In the genomic region with DNA sequence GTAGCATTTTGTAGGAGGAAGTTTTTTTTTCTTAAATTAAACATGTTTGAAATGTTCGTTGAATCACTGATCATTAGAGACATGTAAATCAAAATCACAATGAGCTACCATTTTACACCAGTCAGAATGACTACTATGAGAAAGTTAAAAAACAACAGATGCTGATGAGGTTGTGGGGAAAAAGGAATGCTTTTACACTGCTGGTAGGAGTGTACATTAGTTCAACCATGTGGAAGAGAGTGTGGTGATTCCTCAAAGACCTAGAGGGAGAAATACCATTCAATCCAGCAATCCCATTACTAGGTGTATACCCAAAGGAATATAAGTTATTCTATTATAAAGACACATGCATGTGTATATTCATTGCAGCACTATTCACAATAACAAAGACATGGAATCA, we compare ENCODE assay signal across 34 cellular contexts.
"Had no signal": no experiment of that assay in that cellular context is flagged by ENCODE, and none has a peak within 500 bp of the region (broad histone marks: within the 10 kb centered on the region; RNA-seq: fewer than 3 reads in every experiment).

No MANE protein-coding gene starts in this region.

- H3K4me3 ChIP-seq: MG63 had no signal

- H3K9ac ChIP-seq: KMS-11 had no signal

- DNase-seq: Karpas-422, Kasumi-1, MG63, MM.1S, MV-4-11, NCI-H1048, NCI-H1092, NCI-H1092 treated with DMSO at 0.1 percent for 48 hours, NCI-H1105, NCI-H1105 treated with DMSO at 0.1 percent for 48 hours, NCI-H1417, NCI-H1417 treated with DMSO at 0.1 percent for 48 hours, NCI-H1436, NCI-H1436 treated with DMSO at 0.1 percent for 48 hours, NCI-H146, NCI-H1694, NCI-H1694 treated with DMSO at 0.1 percent for 48 hours, NCI-H187, NCI-H187 treated with DMSO at 0.1 percent for 48 hours, NCI-H1930, NCI-H2029, NCI-H2029 treated with DMSO at 0.1 percent for 48 hours, NCI-H2081, NCI-H2081 treated with DMSO at 0.1 percent for 48 hours, NCI-H2107, NCI-H2171, NCI-H2171 treated with DMSO at 0.1 percent for 48 hours, NCI-H2227 treated with DMSO at 0.1 percent for 48 hours, NCI-H226, NCI-H345, NCI-H446, NCI-H446 treated with DMSO at 0.1 percent for 48 hours, NCI-H510A had no signal

- H3K27me3 ChIP-seq: MG63 had no signal

- H3K9me3 ChIP-seq: MG63 had no signal

- H3K27ac ChIP-seq: KMS-11 had no signal

- H3K36me3 ChIP-seq: MG63 had no signal

- H3K4me2 ChIP-seq: KMS-11 had no signal
